21 cellular contexts compared by ENCODE assay signal in the genomic region with DNA sequence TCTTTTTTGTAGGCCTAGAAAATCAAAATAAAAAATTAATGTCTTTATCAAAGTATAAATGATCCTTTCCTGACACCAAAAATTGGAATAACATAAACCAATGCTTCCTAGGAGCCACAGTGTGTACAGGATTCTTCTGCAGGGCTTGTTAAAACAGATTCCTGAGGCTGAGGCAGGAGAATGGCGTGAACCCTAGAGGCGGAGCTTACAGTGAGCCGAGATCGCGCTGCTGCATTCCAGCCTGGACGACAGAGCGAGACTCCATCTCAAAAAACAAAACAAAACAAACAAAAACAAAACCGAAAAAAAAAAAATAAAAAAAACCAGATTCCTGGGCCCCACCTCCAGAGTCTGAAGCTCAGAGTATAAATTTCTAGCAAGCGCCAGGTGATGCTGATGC.
DNase-seq lines count a peak whose midpoint lies in the region; ATAC-seq and TF ChIP-seq lines count a peak whose summit lies in the region.
"Had no signal": no experiment of that assay in that cellular context is flagged by ENCODE, and none has a peak within 500 bp of the region (broad histone marks: within the 10 kb centered on the region; RNA-seq: fewer than 3 reads in every experiment).

No MANE protein-coding gene starts in this region.

- peak overlapping the region; percentile 69 for H3K9ac ChIP-seq in DND-41 (ENCODE audit: low read depth, low read length)

- no peak overlapping the region for H2AFZ ChIP-seq in DND-41 (ENCODE audit: low read depth, low read length)

- CTCF ChIA-PET in naive thymus-derived CD4-positive, alpha-beta T cell (lab: Charles Lee): interaction anchor here (0.7 kb wide), 1 partner anchor 35 kb away, joined by 3 read pairs; no protein-coding TSS in a partner anchor

- H3K4me1 Mint-ChIP-seq in natural killer cell treated with Interleukin-12 subunit alpha and Interleukin-12 subunit beta and Interleukin-15 and Interleukin-18, amount 100 ng/mL, for 72 hours (ENCODE audit: low read depth in 2 of 2): peaks cover 13 to 34% of the 10 kb centered on the region in 2 donors
- H3K4me1 Mint-ChIP-seq in naive thymus-derived CD4-positive, alpha-beta T cell: peaks cover 0 to 32% (median 2%) of the 10 kb centered on the region in 7 donors
- H3K4me1 Mint-ChIP-seq: T-helper 17 cell had no signal

- H3K27ac ChIP-seq in DND-41 (ENCODE audit: low read length): peak overlapping the region; percentile 97
- peak overlapping the region; percentile 54 for H3K27ac ChIP-seq in HL-60 (replicated peaks)
- H3K27ac ChIP-seq in RWPE2 (ENCODE audit: poor library complexity, severe bottlenecking): no peak overlapping the region
- H3K27ac ChIP-seq in naive thymus-derived CD4-positive, alpha-beta T cell (ENCODE audit: low read depth, low read length): no peak overlapping the region
- H3K27ac ChIP-seq: SK-N-MC had no signal

- H3K36me3 Mint-ChIP-seq in natural killer cell treated with Interleukin-12 subunit alpha and Interleukin-12 subunit beta and Interleukin-15 and Interleukin-18, amount 100 ng/mL, for 72 hours: no peaks in the 10 kb centered on the region
- no peaks in the 10 kb centered on the region for H3K36me3 Mint-ChIP-seq in naive thymus-derived CD4-positive, alpha-beta T cell

- peaks cover 97% of the 10 kb centered on the region for H3K4me1 ChIP-seq in DND-41 (ENCODE audit: insufficient read depth, low read length)
- H3K4me1 ChIP-seq in RWPE2 (ENCODE audit: insufficient read depth, poor library complexity, severe bottlenecking): peaks cover 3% of the 10 kb centered on the region
- H3K4me1 ChIP-seq in naive thymus-derived CD4-positive, alpha-beta T cell (ENCODE audit: control insufficient read depth in 2 of 2, insufficient read depth in 2 of 2, low read length in 2 of 2): no peaks in the 10 kb centered on the region
- H3K4me1 ChIP-seq: BE2C had no signal

- H3K36me3 ChIP-seq in DND-41 (ENCODE audit: insufficient read depth, low read length) (0 out of 2 replicates have a peak, but pooled peaks cover 3% of the 10 kb centered on the region), RWPE2 (ENCODE audit: low read depth) (no peaks in the 10 kb centered on the region)
- no peaks in the 10 kb centered on the region for H3K36me3 ChIP-seq in naive thymus-derived CD4-positive, alpha-beta T cell (ENCODE audit: control insufficient read depth in 2 of 3, insufficient read depth in 3 of 3, low read length in 3 of 3)
- H3K36me3 ChIP-seq: BE2C had no signal

- peak overlapping the region in 1 of 2 experiments; percentile 54; a peak in 2 of 4 replicates for H3K4me3 ChIP-seq in DND-41 (ENCODE audit: low read depth in 1 of 2, low read length in 2 of 2)
- H3K4me3 ChIP-seq in HL-60 (replicated peaks; ENCODE audit: insufficient read depth, low read length): no peak overlapping the region
- no peak overlapping the region for H3K4me3 ChIP-seq in RWPE2 (ENCODE audit: severe bottlenecking)
- no peak overlapping the region for H3K4me3 ChIP-seq in naive thymus-derived CD4-positive, alpha-beta T cell (ENCODE audit: low read length)
- H3K4me3 ChIP-seq: SK-N-MC had no signal

- DNase-seq in DND-41 (peak; percentile 64), HL-60 (ENCODE audit: low read depth in 1 of 2, low spot score in 1 of 2) (no peak), RWPE2 (ENCODE audit: low spot score) (no peak), islet precursor cell (peak; percentile 70), NCI-H446 treated with DMSO at 0.1 percent for 48 hours (lab: John Stamatoyannopoulos, UW) (no peak)
- DNase-seq in natural killer cell treated with Interleukin-12 subunit alpha and Interleukin-12 subunit beta and Interleukin-15 and Interleukin-18, amount 100 ng/mL, for 72 hours (ENCODE audit: low spot score): no peak
- no peak for DNase-seq in naive thymus-derived CD4-positive, alpha-beta T cell
- DNase-seq: BE2C; CD4-positive, alpha-beta T cell; COR-L47; DMS79; GOT3; HCEC 1CT; KG1; NCI-H1105 treated with DMSO at 0.1 percent for 48 hours; NCI-H2029 treated with DMSO at 0.1 percent for 48 hours; NCI-H2171 treated with DMSO at 0.1 percent for 48 hours; Right ventricle myocardium superior; SW 1271; T-helper 17 cell had no signal

- H4K20me1 ChIP-seq in DND-41 (ENCODE audit: insufficient read depth, low read length): no peaks in the 10 kb centered on the region

- H3K27me3 ChIP-seq in DND-41 (ENCODE audit: insufficient read depth, low read length, poor library complexity) (no peaks in the 10 kb centered on the region), HL-60 (ENCODE audit: insufficient read depth, poor library complexity, severe bottlenecking) (no peaks in the 10 kb centered on the region), RWPE2 (ENCODE audit: insufficient read depth, poor library complexity, severe bottlenecking) (no peaks in the 10 kb centered on the region)
- no peaks in the 10 kb centered on the region for H3K27me3 ChIP-seq in naive thymus-derived CD4-positive, alpha-beta T cell (ENCODE audit: control insufficient read depth in 2 of 2, insufficient read depth in 2 of 2, low read length in 2 of 2)
- H3K27me3 ChIP-seq: BE2C had no signal

- H3K4me2 ChIP-seq in DND-41 (ENCODE audit: insufficient read depth, low read length): peak overlapping the region; percentile 59

- H3K9me3 ChIP-seq in DND-41 (ENCODE audit: insufficient read depth, low read length, severe bottlenecking): no peaks in the 10 kb centered on the region
- no peaks in the 10 kb centered on the region for H3K9me3 ChIP-seq in RWPE2 (ENCODE audit: severe bottlenecking)
- no peaks in the 10 kb centered on the region for H3K9me3 ChIP-seq in naive thymus-derived CD4-positive, alpha-beta T cell (ENCODE audit: control insufficient read depth in 2 of 3, low read length in 3 of 3)
- H3K9me3 ChIP-seq: BE2C had no signal

- H3K79me2 ChIP-seq in DND-41 (ENCODE audit: insufficient read depth, low read length): peaks cover 77% of the 10 kb centered on the region

- no peak overlapping the region for H3K4me3 Mint-ChIP-seq in natural killer cell treated with Interleukin-12 subunit alpha and Interleukin-12 subunit beta and Interleukin-15 and Interleukin-18, amount 100 ng/mL, for 72 hours
- no peak overlapping the region for H3K4me3 Mint-ChIP-seq in naive thymus-derived CD4-positive, alpha-beta T cell
- H3K4me3 Mint-ChIP-seq: CD4-positive, alpha-beta T cell; T-helper 17 cell had no signal

- TF ChIP-seq CTCF in DND-41 (IDR thresholded peaks at IDR 0.05; ENCODE audit: borderline replicate concordance, extremely low read depth, low read length, poor library complexity, severe bottlenecking) (no peak), HL-60 (IDR thresholded peaks at IDR 0.05; ENCODE audit: insufficient read depth, low read length) (no peak), RWPE2 (IDR thresholded peaks at IDR 0.05; ENCODE audit: poor library complexity, severe bottlenecking) (no peak)

- intact Hi-C loops in naive thymus-derived CD4-positive, alpha-beta T cell (cut with micrococcal nuclease): no loop called here

- no peak for ATAC-seq in DND-41 (ENCODE audit: insufficient read depth, low read depth)
- ATAC-seq in RWPE2 (ENCODE audit: low read depth): 0 out of 3 replicates have a peak, but pooled peaks have one; percentile 41
- no peak for ATAC-seq in natural killer cell treated with Interleukin-12 subunit alpha and Interleukin-12 subunit beta and Interleukin-15 and Interleukin-18, amount 100 ng/mL, for 72 hours
- ATAC-seq in naive thymus-derived CD4-positive, alpha-beta T cell: no peak
- ATAC-seq: T-helper 17 cell had no signal

- POLR2A ChIA-PET in naive thymus-derived CD4-positive, alpha-beta T cell (lab: Charles Lee): no interaction called here

- peaks cover 0 to 5% of the 10 kb centered on the region in 2 donors for H3K27me3 Mint-ChIP-seq in natural killer cell treated with Interleukin-12 subunit alpha and Interleukin-12 subunit beta and Interleukin-15 and Interleukin-18, amount 100 ng/mL, for 72 hours
- H3K27me3 Mint-ChIP-seq in naive thymus-derived CD4-positive, alpha-beta T cell: peaks cover 22 to 41% (median 30%) of the 10 kb centered on the region in 5 donors

- no peak overlapping the region for H3K27ac Mint-ChIP-seq in natural killer cell treated with Interleukin-12 subunit alpha and Interleukin-12 subunit beta and Interleukin-15 and Interleukin-18, amount 100 ng/mL, for 72 hours
- no peak overlapping the region for H3K27ac Mint-ChIP-seq in naive thymus-derived CD4-positive, alpha-beta T cell
- H3K27ac Mint-ChIP-seq: CD4-positive, alpha-beta T cell; T-helper 17 cell had no signal

- H3K9me3 Mint-ChIP-seq in natural killer cell treated with Interleukin-12 subunit alpha and Interleukin-12 subunit beta and Interleukin-15 and Interleukin-18, amount 100 ng/mL, for 72 hours: no peaks in the 10 kb centered on the region
- H3K9me3 Mint-ChIP-seq in naive thymus-derived CD4-positive, alpha-beta T cell: peaks cover 0 to 4% (median 0%) of the 10 kb centered on the region in 11 donors
- H3K9me3 Mint-ChIP-seq: CD4-positive, alpha-beta T cell had no signal

Comparison
In these comparisons a context has a peak if more than half of its experiments do, and no peak if none do; other contexts are left out.
1. DNase-seq: peak in DND-41 (single experiment) and islet precursor cell (single experiment); none in HL-60 (0 of 2), RWPE2 (single experiment), natural killer cell treated with Interleukin-12 subunit alpha and Interleukin-12 subunit beta and Interleukin-15 and Interleukin-18, amount 100 ng/mL, for 72 hours (single experiment), NCI-H446 treated with DMSO at 0.1 percent for 48 hours (single experiment) and naive thymus-derived CD4-positive, alpha-beta T cell (0 of 9).
2. H3K27ac ChIP-seq: peak in DND-41 (single experiment) and HL-60 (single experiment); none in RWPE2 (single experiment) and naive thymus-derived CD4-positive, alpha-beta T cell (single experiment).